10 cellular contexts compared by ENCODE assay signal in the genomic region with DNA sequence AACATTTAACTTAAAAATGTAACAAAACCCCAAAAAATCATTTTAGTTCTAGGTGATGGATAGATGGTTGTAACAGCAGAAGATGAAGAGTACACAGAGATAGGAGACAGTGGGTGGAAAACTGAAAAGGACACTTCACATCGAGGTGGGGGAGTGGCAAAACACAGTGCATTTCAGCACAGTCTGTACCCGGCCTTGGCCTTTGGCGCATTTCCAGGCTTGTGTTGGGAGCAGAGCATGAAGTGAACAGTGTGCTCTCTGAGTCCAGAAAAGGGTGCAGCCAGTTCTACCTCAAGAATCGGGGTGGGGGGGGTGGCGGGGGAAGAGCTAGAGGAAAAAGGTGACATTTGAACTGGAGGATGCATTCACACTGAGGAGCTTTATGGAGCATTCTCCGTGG. TPM values are rescaled to one million over a fixed set of nuclear protein-coding genes. Genes with fewer than 3 reads are reported as not detected.
DNase-seq lines count a peak whose midpoint lies in the region; ATAC-seq and TF ChIP-seq lines count a peak whose summit lies in the region.
"Had no signal": no experiment of that assay in that cellular context is flagged by ENCODE, and none has a peak within 500 bp of the region (broad histone marks: within the 10 kb centered on the region; RNA-seq: fewer than 3 reads in every experiment).

No MANE protein-coding gene starts in this region.

- peaks cover 30% of the 10 kb centered on the region for H3K4me1 ChIP-seq in CD4-positive, alpha-beta memory T cell (ENCODE audit: insufficient read depth, low read length)

- H3K36me3 Mint-ChIP-seq in CD4-positive, alpha-beta memory T cell, result peaks cover 30 to 59% of the 10 kb centered on the region in 2 donors
- H3K36me3 Mint-ChIP-seq in T-helper 17 cell (ENCODE audit: low read depth), result peaks cover 11% of the 10 kb centered on the region
- peaks cover 18% of the 10 kb centered on the region for H3K36me3 Mint-ChIP-seq in T-helper 2 cell treated with Interferon-gamma antibody and Interleukin-4, amounts not matched to agents 5 μg/mL and 100 μg/mL, for 36 hours (ENCODE audit: low read depth)

- in situ Hi-C loops in brain microvascular endothelial cell (cut with HindIII; ENCODE audit: low pct_ligation_motif_present, low sequenced_read_pairs), result no loop called here

- H3K9me3 ChIP-seq in CD4-positive, alpha-beta memory T cell (ENCODE audit: control insufficient read depth in 1 of 2, low read length in 2 of 2), result no peaks in the 10 kb centered on the region
- H3K9me3 ChIP-seq in T-helper 17 cell (ENCODE audit: control insufficient read depth, low read length, poor library complexity, severe bottlenecking), result no peaks in the 10 kb centered on the region

- ATAC-seq in T-helper 17 cell (no peak), sciatic nerve (no peak)

- peak overlapping the region in 5 of 7 donors; percentile 62 to 100 (median 65) for H3K27ac Mint-ChIP-seq in CD4-positive, alpha-beta memory T cell
- H3K27ac Mint-ChIP-seq in T-helper 17 cell, result peak overlapping the region; percentile 97
- no peak overlapping the region for H3K27ac Mint-ChIP-seq in T-helper 2 cell treated with Interferon-gamma antibody and Interleukin-4, amounts not matched to agents 5 μg/mL and 100 μg/mL, for 36 hours

- no peak overlapping the region for H3K27ac ChIP-seq in CD4-positive, alpha-beta memory T cell (ENCODE audit: low read depth, low read length)
- no peak overlapping the region for H3K27ac ChIP-seq in brain microvascular endothelial cell

- no peaks in the 10 kb centered on the region for H3K27me3 ChIP-seq in CD4-positive, alpha-beta memory T cell (ENCODE audit: insufficient read depth, low read length)
- H3K27me3 ChIP-seq in brain microvascular endothelial cell (replicated peaks), result no peaks in the 10 kb centered on the region

- H3K9me3 Mint-ChIP-seq in CD4-positive, alpha-beta memory T cell, result peaks cover 0 to 9% (median 0%) of the 10 kb centered on the region in 8 donors
- no peaks in the 10 kb centered on the region for H3K9me3 Mint-ChIP-seq in T-helper 2 cell treated with Interferon-gamma antibody and Interleukin-4, amounts not matched to agents 5 μg/mL and 100 μg/mL, for 36 hours

- peaks cover 17% of the 10 kb centered on the region for H3K36me3 ChIP-seq in CD4-positive, alpha-beta memory T cell (ENCODE audit: insufficient read depth, low read length)
- peaks cover 14% of the 10 kb centered on the region for H3K36me3 ChIP-seq in brain microvascular endothelial cell (replicated peaks)

- H3K4me1 Mint-ChIP-seq in CD4-positive, alpha-beta memory T cell, result peaks cover 32 to 71% (median 39%) of the 10 kb centered on the region in 4 donors
- H3K4me1 Mint-ChIP-seq in T-helper 17 cell, result peaks cover 39% of the 10 kb centered on the region
- H3K4me1 Mint-ChIP-seq in T-helper 2 cell treated with Interferon-gamma antibody and Interleukin-4, amounts not matched to agents 5 μg/mL and 100 μg/mL, for 36 hours (ENCODE audit: low read depth), result peaks cover 38% of the 10 kb centered on the region

- POLR2A ChIA-PET in CD4-positive, alpha-beta memory T cell (lab: Charles Lee; ENCODE audit: partially characterized antibody), result interaction anchor here (1.4 kb wide), 1 partner anchor 15 kb away, joined by 6 read pairs; no protein-coding TSS in a partner anchor

- CTCF ChIA-PET in CD4-positive, alpha-beta memory T cell (lab: Charles Lee; ENCODE audit: partially characterized antibody), result no interaction called here

- DNase-seq in CD4-positive, alpha-beta memory T cell, result no peak
- no peak for DNase-seq in T-helper 17 cell
- DNase-seq in head of caudate nucleus, result peak in 29 of 42 donors; percentile 15 to 76 (median 53)
- peak; percentile 75 for DNase-seq in sciatic nerve (ENCODE audit: low spot score)
- DNase-seq in SKM-1 treated with dmso at 0.1 percent for 144 hours (lab: John Stamatoyannopoulos, UW; ENCODE audit: unreplicated experiment), result no peak
- no peak for DNase-seq in T-helper 2 cell treated with Interferon-gamma antibody and Interleukin-4, amounts not matched to agents 5 μg/mL and 100 μg/mL, for 36 hours (ENCODE audit: low spot score)
- DNase-seq in brain microvascular endothelial cell, result no peak
- DNase-seq in LoVo (ENCODE audit: low spot score), result no peak
- DNase-seq: NCI-H1105; NK-92 treated with Interleukin-12 subunit alpha and Interleukin-12 subunit beta, amount 100 ng/mL, for 24 hours had no signal

- H3K4me3 ChIP-seq in CD4-positive, alpha-beta memory T cell (ENCODE audit: low read length in 2 of 2), result no peak overlapping the region
- no peak overlapping the region for H3K4me3 ChIP-seq in brain microvascular endothelial cell (ENCODE audit: low read depth, low read length)

- H3K27me3 Mint-ChIP-seq in CD4-positive, alpha-beta memory T cell, result no peaks in the 10 kb centered on the region
- no peaks in the 10 kb centered on the region for H3K27me3 Mint-ChIP-seq in T-helper 17 cell
- no peaks in the 10 kb centered on the region for H3K27me3 Mint-ChIP-seq in T-helper 2 cell treated with Interferon-gamma antibody and Interleukin-4, amounts not matched to agents 5 μg/mL and 100 μg/mL, for 36 hours (ENCODE audit: low read depth)

- no peak for TF ChIP-seq CTCF in brain microvascular endothelial cell (IDR thresholded peaks at IDR 0.05; ENCODE audit: low read depth, low read length, missing control alignments)

- intact Hi-C loops in CD4-positive, alpha-beta memory T cell (cut with micrococcal nuclease), result no loop called here
- intact Hi-C loops in head of caudate nucleus (cut with DNase I), result no loop called here
- intact Hi-C loops in sciatic nerve (cut with DNase I), result no loop called here

- H3K4me3 Mint-ChIP-seq in CD4-positive, alpha-beta memory T cell, result peak overlapping the region in 1 of 8 donors; percentile 80
- peak overlapping the region; percentile 79 for H3K4me3 Mint-ChIP-seq in T-helper 17 cell
- H3K4me3 Mint-ChIP-seq in T-helper 2 cell treated with Interferon-gamma antibody and Interleukin-4, amounts not matched to agents 5 μg/mL and 100 μg/mL, for 36 hours, result no peak overlapping the region

RNA-seq across cellular contexts. Expression of gene TSPYL2, which starts 4.3 kb away (rescaled TPM):
- total RNA-seq in CD4-positive, alpha-beta memory T cell, result 100 to 1,000 TPM; 159 to 163 TPM
- 10 to 100 TPM; 10.0 to 24.4 TPM for polyA plus RNA-seq in CD4-positive, alpha-beta memory T cell
- total RNA-seq in T-helper 17 cell, result 100 to 1,000 TPM; 201 to 218 TPM
- 89.6 TPM for total RNA-seq in sciatic nerve

RNA-seq across cellular contexts. Expression of gene KANTR, which starts 7.5 kb away (rescaled TPM):
- total RNA-seq in CD4-positive, alpha-beta memory T cell, result 10 to 100 TPM; 19.9 to 23.4 TPM
- 1 to 10 TPM; 1.6 to 3.4 TPM for polyA plus RNA-seq in CD4-positive, alpha-beta memory T cell
- total RNA-seq in T-helper 17 cell (10 to 100 TPM in 1 of 2 donors, 1 to 10 TPM in 1; 9.8 to 10.1 TPM), sciatic nerve (30.2 TPM)

RNA-seq across cellular contexts. Expression of gene GPR173, which starts 37.9 kb away (rescaled TPM):
- not detected for total RNA-seq in CD4-positive, alpha-beta memory T cell
- not detected for polyA plus RNA-seq in CD4-positive, alpha-beta memory T cell
- total RNA-seq in T-helper 17 cell, result not detected
- total RNA-seq in sciatic nerve, result 13.2 TPM

Comparison
In these comparisons a context has a peak if more than half of its experiments do, and no peak if none do; other contexts are left out.
1. DNase-seq: peak in head of caudate nucleus (29 of 42) and sciatic nerve (single experiment); none in CD4-positive, alpha-beta memory T cell (0 of 5), T-helper 17 cell (0 of 3), SKM-1 treated with dmso at 0.1 percent for 144 hours (single experiment), T-helper 2 cell treated with Interferon-gamma antibody and Interleukin-4, amounts not matched to agents 5 μg/mL and 100 μg/mL, for 36 hours (single experiment), brain microvascular endothelial cell (single experiment) and LoVo (single experiment).
2. RNA of gene GPR173, which starts 37.9 kb away (total RNA-seq): 13.2 TPM in sciatic nerve (single experiment); not detected in T-helper 17 cell and not detected in CD4-positive, alpha-beta memory T cell; every median in the first group is over 10 times any median in the second.